Comparison of ENCODE assay signal across 18 cellular contexts in genomic region chr14:57866199-57866755, GRCh38. TPM values are rescaled to one million over a fixed set of nuclear protein-coding genes. Genes with fewer than 3 reads are reported as not detected.
DNase-seq lines count a peak whose midpoint lies in the region; ATAC-seq, FAIRE-seq and TF ChIP-seq lines count a peak whose summit lies in the region.
"Had no signal": no experiment of that assay in that cellular context is flagged by ENCODE, and none has a peak within 500 bp of the region (broad histone marks: within the 10 kb centered on the region; RNA-seq: fewer than 3 reads in every experiment).

No MANE protein-coding gene starts in this region.

- peaks cover 3% of the 10 kb centered on the region for H3K27me3 ChIP-seq in right cardiac atrium (ENCODE audit: control insufficient read depth, insufficient read depth)
- peaks cover 38% of the 10 kb centered on the region for H3K27me3 ChIP-seq in ectodermal cell (ENCODE audit: control insufficient read depth, insufficient read depth, low read length, poor library complexity, severe bottlenecking)

- H3K4me1 Mint-ChIP-seq in mesothelial cell of epicardium, result peaks cover 2% of the 10 kb centered on the region
- H3K4me1 Mint-ChIP-seq: activated CD4-positive, alpha-beta memory T cell treated with anti-CD3 and anti-CD28 coated beads, Interleukin-2, amount 10 ng/mL, durations not matched to agents 7 days and 5 days; activated naive CD8-positive, alpha-beta T cell treated with anti-CD3 and anti-CD28 coated beads, Interleukin-2, amount 10 ng/mL, durations not matched to agents 7 days and 5 days; immature natural killer cell had no signal

- H3K27ac Mint-ChIP-seq in mesothelial cell of epicardium, result no peak overlapping the region
- H3K27ac Mint-ChIP-seq: activated CD4-positive, alpha-beta memory T cell treated with anti-CD3 and anti-CD28 coated beads, Interleukin-2, amount 10 ng/mL, durations not matched to agents 7 days and 5 days; activated naive CD8-positive, alpha-beta T cell treated with anti-CD3 and anti-CD28 coated beads, Interleukin-2, amount 10 ng/mL, durations not matched to agents 7 days and 5 days; immature natural killer cell; natural killer cell treated with Interleukin-12 subunit alpha and Interleukin-12 subunit beta and Interleukin-15 and Interleukin-18, amount 100 ng/mL, for 72 hours had no signal

- FAIRE-seq in GM19239 (lab: Jason Lieb, UNC), result no peak
- FAIRE-seq: H54 had no signal

- H3K27me3 Mint-ChIP-seq in mesothelial cell of epicardium (ENCODE audit: low read depth), result peaks cover 75% of the 10 kb centered on the region

- no peaks in the 10 kb centered on the region for H3K36me3 Mint-ChIP-seq in mesothelial cell of epicardium
- H3K36me3 Mint-ChIP-seq: activated naive CD8-positive, alpha-beta T cell treated with anti-CD3 and anti-CD28 coated beads, Interleukin-2, amount 10 ng/mL, durations not matched to agents 7 days and 5 days; immature natural killer cell; natural killer cell treated with Interleukin-12 subunit alpha and Interleukin-12 subunit beta and Interleukin-15 and Interleukin-18, amount 100 ng/mL, for 72 hours had no signal

- no peaks in the 10 kb centered on the region for H3K36me3 ChIP-seq in ectodermal cell (ENCODE audit: control insufficient read depth, insufficient read depth, low read length)
- H3K36me3 ChIP-seq: cardiac muscle cell, right lobe of liver had no signal

- peak overlapping the region; percentile 41 for H3K4me3 Mint-ChIP-seq in mesothelial cell of epicardium
- H3K4me3 Mint-ChIP-seq: activated CD4-positive, alpha-beta memory T cell treated with anti-CD3 and anti-CD28 coated beads, Interleukin-2, amount 10 ng/mL, durations not matched to agents 7 days and 5 days; activated naive CD8-positive, alpha-beta T cell treated with anti-CD3 and anti-CD28 coated beads, Interleukin-2, amount 10 ng/mL, durations not matched to agents 7 days and 5 days; immature natural killer cell; natural killer cell treated with Interleukin-12 subunit alpha and Interleukin-12 subunit beta and Interleukin-15 and Interleukin-18, amount 100 ng/mL, for 72 hours had no signal

- intact Hi-C loops in right cardiac atrium (cut with DNase I), result no loop called here
- intact Hi-C loops in Right ventricle myocardium inferior (cut with DNase I), result no loop called here

- TF ChIP-seq CTCF in mesothelial cell of epicardium (IDR thresholded peaks at IDR 0.05; ENCODE audit: unreplicated experiment) (no peak), GM20000 (IDR thresholded peaks at IDR 0.05; ENCODE audit: extremely low read depth, missing control alignments) (no peak)

- no peaks in the 10 kb centered on the region for H3K4me1 ChIP-seq in right cardiac atrium (ENCODE audit: control insufficient read depth, insufficient read depth, low read length)
- H3K4me1 ChIP-seq in ectodermal cell (ENCODE audit: control insufficient read depth, insufficient read depth, low read length), result peaks cover 11% of the 10 kb centered on the region

- WGBS in right cardiac atrium, result 14% methylated on average over 19 of the region's 19 CpGs
- WGBS in ectodermal cell, 2 experiments, result 35 to 37% methylated on average over 19 of the region's 19 CpGs

- no peak overlapping the region for H3K27ac ChIP-seq in right cardiac atrium (ENCODE audit: low read length)
- H3K27ac ChIP-seq in ectodermal cell (ENCODE audit: insufficient read depth, low read depth, low read length, poor library complexity, severe bottlenecking), result no peak overlapping the region
- H3K27ac ChIP-seq: cardiac muscle cell, right lobe of liver had no signal

- H3K4me3 ChIP-seq in right cardiac atrium (ENCODE audit: low read length) (peak overlapping the region; percentile 26), ectodermal cell (ENCODE audit: insufficient read depth, low read depth, low read length) (peak overlapping the region; percentile 40)
- H3K4me3 ChIP-seq: right lobe of liver had no signal

- no peaks in the 10 kb centered on the region for H3K9me3 Mint-ChIP-seq in mesothelial cell of epicardium
- H3K9me3 Mint-ChIP-seq: activated CD4-positive, alpha-beta memory T cell treated with anti-CD3 and anti-CD28 coated beads, Interleukin-2, amount 10 ng/mL, durations not matched to agents 7 days and 5 days; activated naive CD8-positive, alpha-beta T cell treated with anti-CD3 and anti-CD28 coated beads, Interleukin-2, amount 10 ng/mL, durations not matched to agents 7 days and 5 days had no signal

- no peaks in the 10 kb centered on the region for H3K9me3 ChIP-seq in right cardiac atrium (ENCODE audit: control insufficient read depth, low read length)
- no peaks in the 10 kb centered on the region for H3K9me3 ChIP-seq in ectodermal cell (ENCODE audit: control insufficient read depth, low read length)
- H3K9me3 ChIP-seq: right lobe of liver had no signal

- ATAC-seq in right cardiac atrium, result no peak
- ATAC-seq in Right ventricle myocardium inferior, result no peak
- ATAC-seq: natural killer cell treated with Interleukin-12 subunit alpha and Interleukin-12 subunit beta and Interleukin-15 and Interleukin-18, amount 100 ng/mL, for 72 hours had no signal

- DNase-seq in right cardiac atrium (no peak), Right ventricle myocardium inferior (ENCODE audit: missing footprints) (no peak), mesothelial cell of epicardium (ENCODE audit: low spot score in 2 of 2, unreplicated experiment in 2 of 2) (no peak), GM20000 (ENCODE audit: low spot score) (no peak), GM19239 (ENCODE audit: insufficient read length, low spot score) (no peak), DMS 273 treated with DMSO at 0.1 percent for 48 hours (lab: John Stamatoyannopoulos, UW) (no peak)
- no peak for DNase-seq in activated naive CD4-positive, alpha-beta T cell treated with Interleukin-2 at 50 U/mL for 16 hours
- DNase-seq: activated CD4-positive, alpha-beta memory T cell treated with anti-CD3 and anti-CD28 coated beads, Interleukin-2, amount 10 ng/mL, durations not matched to agents 7 days and 5 days; activated T-cell treated with anti-CD3 and anti-CD28 coated beads, Interleukin-2, amount 50 U/mL, for 48 hours; immature natural killer cell; mammary epithelial cell; NK-92 treated with Interleukin-12 subunit alpha and Interleukin-12 subunit beta, amount 100 ng/mL, for 24 hours; right lobe of liver had no signal

RNA-seq across cellular contexts. Expression of gene SLC35F4, which starts 0.4 kb away (rescaled TPM):
- total RNA-seq in right cardiac atrium (not detected), Right ventricle myocardium inferior (not detected), mesothelial cell of epicardium (not detected in 3 replicates)
- polyA plus RNA-seq in right cardiac atrium, result not detected
- not detected for polyA plus RNA-seq in ectodermal cell (2013, experiment 1 of 4)
- 0.18 TPM for polyA plus RNA-seq in ectodermal cell (2013, experiment 2 of 4)
- not detected for polyA plus RNA-seq in ectodermal cell (2013, experiment 3 of 4)
- polyA plus RNA-seq in ectodermal cell (2013, experiment 4 of 4), result not detected
- total RNA-seq: activated CD4-positive, alpha-beta memory T cell treated with anti-CD3 and anti-CD28 coated beads, Interleukin-2, amount 10 ng/mL, durations not matched to agents 7 days and 5 days; activated naive CD8-positive, alpha-beta T cell treated with anti-CD3 and anti-CD28 coated beads, Interleukin-2, amount 10 ng/mL, durations not matched to agents 7 days and 5 days; cardiac muscle cell; natural killer cell treated with Interleukin-12 subunit alpha and Interleukin-12 subunit beta and Interleukin-15 and Interleukin-18, amount 100 ng/mL, for 72 hours; right lobe of liver had no signal
- polyA plus RNA-seq: immature natural killer cell, mammary epithelial cell had no signal
